In genomic region chr1:234602334-234603220, GRCh38 we compare ENCODE assay signal across 8 cellular contexts. TPM values are rescaled to one million over a fixed set of nuclear protein-coding genes. Genes with fewer than 3 reads are reported as not detected.
DNase-seq lines count a peak whose midpoint lies in the region; ATAC-seq and TF ChIP-seq lines count a peak whose summit lies in the region.

No MANE protein-coding gene starts in this region.

- ATAC-seq in GM19023 (IDR thresholded peaks at IDR 0.05; ENCODE audit: unreplicated experiment), result no peak
- no peak for ATAC-seq in GM19397 (IDR thresholded peaks at IDR 0.05; ENCODE audit: unreplicated experiment)

- BruUV-seq in A673 (replicated peaks; lab: Mats Ljungman, UMichigan), result no TSS peak

- peaks cover 15% of the 10 kb centered on the region for H4K20me1 ChIP-seq in osteoblast (ENCODE audit: insufficient read depth, low read length)

- H3K4me1 ChIP-seq in A673 (ENCODE audit: insufficient read depth, low read length, poor library complexity, severe bottlenecking), result peaks cover 63% of the 10 kb centered on the region
- H3K4me1 ChIP-seq in osteoblast (ENCODE audit: insufficient read depth, low read length), result peaks cover 56% of the 10 kb centered on the region

- H3K9me3 ChIP-seq in A673 (ENCODE audit: low read depth, low read length, poor library complexity, severe bottlenecking), result no peaks in the 10 kb centered on the region
- H3K9me3 ChIP-seq in osteoblast (ENCODE audit: low read depth, low read length), result no peaks in the 10 kb centered on the region

- H3K36me3 ChIP-seq in A673 (ENCODE audit: insufficient read depth, low read length, poor library complexity, severe bottlenecking) (peaks cover 39% of the 10 kb centered on the region), osteoblast (ENCODE audit: insufficient read depth, low read length) (peaks cover 46% of the 10 kb centered on the region)

- no peaks in the 10 kb centered on the region for H3K27me3 ChIP-seq in A673 (replicated peaks; ENCODE audit: insufficient read depth, low read depth, low read length, poor library complexity)
- H3K27me3 ChIP-seq in osteoblast (ENCODE audit: insufficient read depth, low read length), result no peaks in the 10 kb centered on the region

- CTCF ChIA-PET in A673 (lab: Charles Lee), result no interaction called here

- H3K4me3 ChIP-seq in A673 (ENCODE audit: low read depth, low read length, poor library complexity, severe bottlenecking), result peak overlapping the region; percentile 58
- H3K4me3 ChIP-seq in GM12864 (ENCODE audit: low read depth, low read length), result peak overlapping the region; percentile 22; the same call in 1 of the 2 replicates
- peak overlapping the region; percentile 69 for H3K4me3 ChIP-seq in WI38 (ENCODE audit: low read depth, low read length)
- peak overlapping the region; percentile 91 for H3K4me3 ChIP-seq in osteoblast (ENCODE audit: insufficient read depth, low read length)

- DNase-seq in A673 (ENCODE audit: low spot score) (peak; percentile 74), GM12864 (ENCODE audit: low read depth) (no peak), NCI-H2227 (lab: John Stamatoyannopoulos, UW; ENCODE audit: unreplicated experiment) (peak; percentile 57), fibroblast of gingiva (ENCODE audit: low read depth) (peak; percentile 92), osteoblast (ENCODE audit: insufficient read length, low spot score, missing footprints) (peak; percentile 92)

- H3K4me2 ChIP-seq in osteoblast (ENCODE audit: insufficient read depth, low read length), result peak overlapping the region; percentile 85

- intact Hi-C loops in A673 (cut with micrococcal nuclease; ENCODE audit: unreplicated experiment), result loop anchor here (2.0 to 10.0 kb wide), 3 partner anchors 104 to 488 kb away; no protein-coding TSS in a partner anchor

- H2AFZ ChIP-seq in osteoblast (ENCODE audit: low read length), result no peak overlapping the region

- H3K79me2 ChIP-seq in osteoblast (ENCODE audit: insufficient read depth, low read length), result peaks cover 63% of the 10 kb centered on the region

- H3K27ac ChIP-seq in A673 (ENCODE audit: low read depth, low read length, poor library complexity, severe bottlenecking), result peak overlapping the region; percentile 82
- peak overlapping the region; percentile 99 for H3K27ac ChIP-seq in osteoblast (ENCODE audit: low read depth, low read length)

- TF ChIP-seq CTCF in A673 (conservative IDR thresholded peaks at IDR 0.05; ENCODE audit: low read depth, low read length) (no peak), GM12864 (IDR thresholded peaks at IDR 0.05; ENCODE audit: low read depth, low read length, missing control alignments) (no peak), WI38 (IDR thresholded peaks at IDR 0.05; ENCODE audit: low read depth, low read length) (no peak), osteoblast (IDR thresholded peaks at IDR 0.05; ENCODE audit: extremely low read depth, low read depth, low read length) (no peak)

- POLR2A ChIA-PET in A673 (lab: Charles Lee; ENCODE audit: low non-redundant PET), result no interaction called here

RNA-seq across cellular contexts. Expression of gene IRF2BP2, which starts 7.4 kb away (rescaled TPM):
- total RNA-seq in A673 (2021) (39.9 and 43.8 TPM in 2 replicates), osteoblast (159 and 172 TPM in 2 replicates)

Comparison
In these comparisons a context has a peak if more than half of its experiments do, and no peak if none do; other contexts are left out.
1. H3K4me3 ChIP-seq: peak in every context shown above with its lines; median percentile 91 in osteoblast; 69 in WI38; 58 in A673; 22 in GM12864.